In the genomic region with DNA sequence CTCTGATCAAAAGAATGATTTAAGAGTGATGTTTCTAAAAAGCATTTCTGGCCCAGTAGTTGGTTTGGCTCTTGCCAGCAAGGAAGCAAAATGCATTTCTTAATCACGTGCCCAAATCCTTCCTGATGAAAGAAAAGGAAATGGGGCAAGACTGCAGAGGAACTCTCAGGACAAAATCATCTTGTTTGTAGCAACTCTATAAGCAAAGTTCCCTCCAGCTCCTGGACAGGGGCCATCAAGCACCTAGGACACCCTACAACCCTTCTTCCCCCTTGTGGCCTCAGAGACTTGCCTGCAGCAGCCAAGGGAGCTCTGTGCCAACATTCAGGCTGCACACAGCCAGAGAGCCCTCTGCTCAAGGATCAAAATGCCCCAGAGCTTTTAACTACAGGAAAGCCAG, we compare ENCODE assay signal across 9 cellular contexts.
A peak's percentile ranks its signal among the peaks of the same experiment; 100 is the strongest.
DNase-seq lines count a peak whose midpoint lies in the region; ATAC-seq and TF ChIP-seq lines count a peak whose summit lies in the region.
"Had no signal": no experiment of that assay in that cellular context is flagged by ENCODE, and none has a peak within 500 bp of the region (broad histone marks: within the 10 kb centered on the region; RNA-seq: fewer than 3 reads in every experiment).

No MANE protein-coding gene starts in this region.

- no peak overlapping the region for H2AFZ ChIP-seq in hepatocyte

- no peak for TF ChIP-seq POLR2A in tibial nerve (IDR thresholded peaks at IDR 0.05)

- H3K4me1 Mint-ChIP-seq in activated CD8-positive, alpha-beta T cell treated with anti-CD3 and anti-CD28 coated beads for 36 hours (ENCODE audit: low read depth) = peaks cover 32% of the 10 kb centered on the region
- H3K4me1 Mint-ChIP-seq in activated CD8-positive, alpha-beta T cell treated with anti-CD3 and anti-CD28 coated beads, Interleukin-2, amount 10 ng/mL, durations not matched to agents 7 days and 5 days (ENCODE audit: low read depth) = peaks cover 23% of the 10 kb centered on the region

- no peaks in the 10 kb centered on the region for H3K9me3 Mint-ChIP-seq in activated CD8-positive, alpha-beta T cell treated with anti-CD3 and anti-CD28 coated beads for 36 hours
- H3K9me3 Mint-ChIP-seq in activated CD8-positive, alpha-beta T cell treated with anti-CD3 and anti-CD28 coated beads, Interleukin-2, amount 10 ng/mL, durations not matched to agents 7 days and 5 days (ENCODE audit: insufficient read depth) = no peaks in the 10 kb centered on the region

- H3K9me3 ChIP-seq in hepatocyte (ENCODE audit: low read depth) = no peaks in the 10 kb centered on the region
- H3K9me3 ChIP-seq in tibial nerve = no peaks in the 10 kb centered on the region

- no peak for TF ChIP-seq CTCF in activated CD8-positive, alpha-beta T cell treated with anti-CD3 and anti-CD28 coated beads for 36 hours (IDR thresholded peaks at IDR 0.05)
- TF ChIP-seq CTCF in hepatocyte (IDR thresholded peaks at IDR 0.05; ENCODE audit: poor library complexity) = no peak
- peak in 1 of 5 experiments; percentile 26 for TF ChIP-seq CTCF in tibial nerve (IDR thresholded peaks at IDR 0.05)

- H3K36me3 ChIP-seq in hepatocyte (replicated peaks; ENCODE audit: insufficient read depth, low read depth) = no peaks in the 10 kb centered on the region
- H3K36me3 ChIP-seq in tibial nerve = peaks cover 0 to 73% (median 0%) of the 10 kb centered on the region in 3 donors

- H4K20me1 ChIP-seq in hepatocyte (ENCODE audit: insufficient read depth, poor library complexity, severe bottlenecking) = no peaks in the 10 kb centered on the region

- DNase-seq in activated CD8-positive, alpha-beta T cell treated with anti-CD3 and anti-CD28 coated beads for 36 hours = no peak
- DNase-seq in activated CD8-positive, alpha-beta T cell treated with anti-CD3 and anti-CD28 coated beads, Interleukin-2, amount 10 ng/mL, durations not matched to agents 7 days and 5 days = no peak
- DNase-seq in anterior cingulate cortex (lab: John Stamatoyannopoulos, UW) (peak in 39 of 58 donors; percentile 6 to 60 (median 23)), hepatocyte (ENCODE audit: low spot score) (peak; percentile 65), tibial nerve (ENCODE audit: low spot score in 2 of 2) (peak in 1 of 2 donors; percentile 48), cerebellar nuclear complex (lab: John Stamatoyannopoulos, UW) (no peak)

- H3K4me3 ChIP-seq in hepatocyte (no peak overlapping the region), tibial nerve (no peak overlapping the region)

- WGBS in hepatocyte (ENCODE audit: low lambda C conversion rate, missing lambda C conversion rate) = 61% methylated on average over 1 of the region's 1 CpG
- 0 to 6% methylated on average over 1 of the region's 1 CpG for WGBS in tibial nerve, 2 donors

- H3K4me1 ChIP-seq in hepatocyte (ENCODE audit: insufficient read depth) (peaks cover 39% of the 10 kb centered on the region), tibial nerve (peaks cover 4 to 47% (median 34%) of the 10 kb centered on the region in 4 donors)

- H3K4me3 Mint-ChIP-seq in activated CD8-positive, alpha-beta T cell treated with anti-CD3 and anti-CD28 coated beads for 36 hours = no peak overlapping the region
- no peak overlapping the region for H3K4me3 Mint-ChIP-seq in activated CD8-positive, alpha-beta T cell treated with anti-CD3 and anti-CD28 coated beads, Interleukin-2, amount 10 ng/mL, durations not matched to agents 7 days and 5 days

- no peaks in the 10 kb centered on the region for H3K27me3 ChIP-seq in hepatocyte
- H3K27me3 ChIP-seq in tibial nerve = no peaks in the 10 kb centered on the region

- no peaks in the 10 kb centered on the region for H3K27me3 Mint-ChIP-seq in activated CD8-positive, alpha-beta T cell treated with anti-CD3 and anti-CD28 coated beads for 36 hours
- H3K27me3 Mint-ChIP-seq in activated CD8-positive, alpha-beta T cell treated with anti-CD3 and anti-CD28 coated beads, Interleukin-2, amount 10 ng/mL, durations not matched to agents 7 days and 5 days (ENCODE audit: low read depth) = no peaks in the 10 kb centered on the region

- H3K36me3 Mint-ChIP-seq in activated CD8-positive, alpha-beta T cell treated with anti-CD3 and anti-CD28 coated beads for 36 hours (ENCODE audit: low read depth) = peaks cover 20% of the 10 kb centered on the region
- peaks cover 26% of the 10 kb centered on the region for H3K36me3 Mint-ChIP-seq in activated CD8-positive, alpha-beta T cell treated with anti-CD3 and anti-CD28 coated beads, Interleukin-2, amount 10 ng/mL, durations not matched to agents 7 days and 5 days (ENCODE audit: low read depth)

- CTCF ChIA-PET in activated CD8-positive, alpha-beta T cell treated with anti-CD3 and anti-CD28 coated beads for 36 hours (lab: Charles Lee) = interaction anchor here (0.8 to 7.5 kb wide), 33 partner anchors 8 to 481 kb away, joined by 3 to 140 read pairs (median 10); a partner anchor contains a TSS
- CTCF ChIA-PET in activated CD8-positive, alpha-beta T cell treated with anti-CD3 and anti-CD28 coated beads, Interleukin-2, amount 10 ng/mL, durations not matched to agents 7 days and 5 days (lab: Charles Lee) = interaction anchor here (0.7 to 12.1 kb wide), 38 partner anchors 7 to 599 kb away, joined by 3 to 215 read pairs (median 8); a partner anchor contains a TSS

- TF ChIP-seq EP300 in tibial nerve (IDR thresholded peaks at IDR 0.05) = peak in 1 of 2 donors; percentile 75

- H3K4me2 ChIP-seq in hepatocyte = peak overlapping the region; percentile 30
- H3K4me2 ChIP-seq: KMS-11 had no signal

- no peaks in the 10 kb centered on the region for H3K9me2 ChIP-seq in hepatocyte (replicated peaks; ENCODE audit: insufficient read depth)

- intact Hi-C loops in activated CD8-positive, alpha-beta T cell treated with anti-CD3 and anti-CD28 coated beads for 36 hours (cut with micrococcal nuclease) = loop anchor here (5.0 kb wide), 1 partner anchor 110 kb away; no protein-coding TSS in a partner anchor

- no peaks in the 10 kb centered on the region for H3K79me2 ChIP-seq in hepatocyte

- H3K27ac Mint-ChIP-seq in activated CD8-positive, alpha-beta T cell treated with anti-CD3 and anti-CD28 coated beads for 36 hours = peak overlapping the region; percentile 27
- H3K27ac Mint-ChIP-seq in activated CD8-positive, alpha-beta T cell treated with anti-CD3 and anti-CD28 coated beads, Interleukin-2, amount 10 ng/mL, durations not matched to agents 7 days and 5 days = no peak overlapping the region

- H3K27ac ChIP-seq in hepatocyte = peak overlapping the region; percentile 73
- peak overlapping the region in 3 of 4 donors; percentile 31 to 78 (median 58) for H3K27ac ChIP-seq in tibial nerve
- H3K27ac ChIP-seq: KMS-11 had no signal

- ATAC-seq in activated CD8-positive, alpha-beta T cell treated with anti-CD3 and anti-CD28 coated beads for 36 hours = no peak
- ATAC-seq in activated CD8-positive, alpha-beta T cell treated with anti-CD3 and anti-CD28 coated beads, Interleukin-2, amount 10 ng/mL, durations not matched to agents 7 days and 5 days = no peak
- no peak for ATAC-seq in GM21529 (IDR thresholded peaks at IDR 0.05; ENCODE audit: unreplicated experiment)
- no peak for ATAC-seq in HG02610 (IDR thresholded peaks at IDR 0.05; ENCODE audit: unreplicated experiment)

- POLR2A ChIA-PET in activated CD8-positive, alpha-beta T cell treated with anti-CD3 and anti-CD28 coated beads for 36 hours (lab: Charles Lee) = interaction anchor here (1.8 kb wide), 1 partner anchor 9 kb away, joined by 5 read pairs; no protein-coding TSS in a partner anchor
- POLR2A ChIA-PET in activated CD8-positive, alpha-beta T cell treated with anti-CD3 and anti-CD28 coated beads, Interleukin-2, amount 10 ng/mL, durations not matched to agents 7 days and 5 days (lab: Charles Lee) = interaction anchor here (1.3 to 3.3 kb wide), 4 partner anchors 47 to 113 kb away, joined by 3 to 20 read pairs (median 8); a partner anchor contains a TSS

Comparison
In these comparisons a context has a peak if more than half of its experiments do, and no peak if none do; other contexts are left out.
1. DNase-seq: peak in anterior cingulate cortex (39 of 58) and hepatocyte (single experiment); none in activated CD8-positive, alpha-beta T cell treated with anti-CD3 and anti-CD28 coated beads for 36 hours (single experiment), activated CD8-positive, alpha-beta T cell treated with anti-CD3 and anti-CD28 coated beads, Interleukin-2, amount 10 ng/mL, durations not matched to agents 7 days and 5 days (single experiment) and cerebellar nuclear complex (0 of 2).